Comparison of ENCODE assay signal across 19 cellular contexts in the genomic region with DNA sequence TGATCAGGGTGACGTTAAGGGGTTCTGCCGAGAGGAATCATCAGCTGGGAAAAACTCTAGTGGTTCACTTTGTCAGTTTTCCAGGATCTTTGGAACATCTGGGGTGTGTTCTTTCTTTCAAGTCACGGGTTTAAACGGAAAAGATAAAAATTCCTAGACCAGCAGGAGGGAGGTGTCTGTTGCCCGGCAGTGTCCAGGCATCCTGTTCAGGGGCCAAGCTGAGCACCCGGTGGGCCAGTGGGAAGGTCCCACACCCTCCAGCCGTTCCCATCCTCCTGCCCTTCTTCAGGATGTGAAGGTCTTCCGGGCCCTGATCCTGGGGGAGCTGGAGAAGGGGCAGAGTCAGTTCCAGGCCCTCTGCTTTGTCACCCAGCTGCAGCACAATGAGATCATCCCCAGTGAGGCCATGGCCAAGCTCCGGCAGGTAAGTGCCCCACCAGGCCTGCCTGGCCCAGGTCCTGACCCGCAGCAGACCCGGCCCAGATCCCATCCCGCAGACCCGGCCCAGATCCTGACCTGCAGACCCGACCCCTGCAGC. TPM values are rescaled to one million over a fixed set of nuclear protein-coding genes. Genes with fewer than 3 reads are reported as not detected.
DNase-seq lines count a peak whose midpoint lies in the region; ATAC-seq and TF ChIP-seq lines count a peak whose summit lies in the region.
"Had no signal": no experiment of that assay in that cellular context is flagged by ENCODE, and none has a peak within 500 bp of the region (broad histone marks: within the 10 kb centered on the region; RNA-seq: fewer than 3 reads in every experiment).

No MANE protein-coding gene starts in this region.

- no peak for TF ChIP-seq EP300 in esophagus muscularis mucosa (IDR thresholded peaks at IDR 0.05)

- H3K27me3 Mint-ChIP-seq in stimulated activated naive B cell treated with anti-CD40 and anti-IgM and Interleukin-4, amounts not matched to agents 10 μg/mL and 1 μg/mL and 100 μg/mL, for 72 hours: peaks cover 12 to 14% of the 10 kb centered on the region in 2 donors
- peaks cover 8% of the 10 kb centered on the region for H3K27me3 Mint-ChIP-seq in activated CD4-positive, alpha-beta memory T cell treated with anti-CD3 and anti-CD28 coated beads, Interleukin-2, amount 10 ng/mL, durations not matched to agents 7 days and 5 days

- no peak for TF ChIP-seq CTCF in HL-60 (IDR thresholded peaks at IDR 0.05; ENCODE audit: insufficient read depth, low read length)
- no peak for TF ChIP-seq CTCF in esophagus muscularis mucosa (IDR thresholded peaks at IDR 0.05)

- H3K4me3 ChIP-seq in HL-60 (replicated peaks; ENCODE audit: insufficient read depth, low read length): no peak overlapping the region
- H3K4me3 ChIP-seq in esophagus muscularis mucosa: no peak overlapping the region
- H3K4me3 ChIP-seq: smooth muscle cell, testis had no signal

- H3K27ac Mint-ChIP-seq in stimulated activated naive B cell treated with anti-CD40 and anti-IgM and Interleukin-4, amounts not matched to agents 10 μg/mL and 1 μg/mL and 100 μg/mL, for 72 hours: peak overlapping the region; percentile 25
- no peak overlapping the region for H3K27ac Mint-ChIP-seq in activated CD4-positive, alpha-beta memory T cell treated with anti-CD3 and anti-CD28 coated beads, Interleukin-2, amount 10 ng/mL, durations not matched to agents 7 days and 5 days
- H3K27ac Mint-ChIP-seq: activated T-helper 1 cell treated with anti-CD3 and anti-CD28 coated beads, Interleukin-12 subunit alpha, Interleukin-12 subunit beta, Interleukin-2, Interleukin-4 antibody, amounts not matched to agents 30 ng/mL and 10 ng/mL and 1 ng/mL, durations not matched to agents 14 hours and 24 hours and 36 hours had no signal

- intact Hi-C loops in esophagus muscularis mucosa (cut with DNase I): no loop called here

- TF ChIP-seq POLR2A in esophagus muscularis mucosa (IDR thresholded peaks at IDR 0.05; ENCODE audit: low read depth): no peak

- no peaks in the 10 kb centered on the region for H3K9me3 ChIP-seq in esophagus muscularis mucosa
- H3K9me3 ChIP-seq: testis had no signal

- peaks cover 0 to 2% of the 10 kb centered on the region in 2 donors for H3K36me3 Mint-ChIP-seq in stimulated activated naive B cell treated with anti-CD40 and anti-IgM and Interleukin-4, amounts not matched to agents 10 μg/mL and 1 μg/mL and 100 μg/mL, for 72 hours
- no peaks in the 10 kb centered on the region for H3K36me3 Mint-ChIP-seq in activated CD4-positive, alpha-beta memory T cell treated with anti-CD3 and anti-CD28 coated beads, Interleukin-2, amount 10 ng/mL, durations not matched to agents 7 days and 5 days (ENCODE audit: low read depth)
- H3K36me3 Mint-ChIP-seq: natural killer cell treated with Interleukin-12 subunit alpha and Interleukin-12 subunit beta and Interleukin-15 and Interleukin-18, amount 100 ng/mL, for 72 hours had no signal

- H3K4me1 ChIP-seq in esophagus muscularis mucosa: peaks cover 31 to 71% (median 52%) of the 10 kb centered on the region in 4 donors

- H3K27me3 ChIP-seq in HL-60 (ENCODE audit: insufficient read depth, poor library complexity, severe bottlenecking) (no peaks in the 10 kb centered on the region), esophagus muscularis mucosa (no peaks in the 10 kb centered on the region)
- H3K27me3 ChIP-seq: testis had no signal

- H3K4me1 Mint-ChIP-seq in stimulated activated naive B cell treated with anti-CD40 and anti-IgM and Interleukin-4, amounts not matched to agents 10 μg/mL and 1 μg/mL and 100 μg/mL, for 72 hours: peaks cover 15% of the 10 kb centered on the region in 2 donors
- H3K4me1 Mint-ChIP-seq in activated CD4-positive, alpha-beta memory T cell treated with anti-CD3 and anti-CD28 coated beads, Interleukin-2, amount 10 ng/mL, durations not matched to agents 7 days and 5 days: no peaks in the 10 kb centered on the region

- 55% methylated on average over 8 of the region's 14 CpGs for WGBS in esophagus muscularis mucosa

- H3K4me3 Mint-ChIP-seq in stimulated activated naive B cell treated with anti-CD40 and anti-IgM and Interleukin-4, amounts not matched to agents 10 μg/mL and 1 μg/mL and 100 μg/mL, for 72 hours: no peak overlapping the region
- no peak overlapping the region for H3K4me3 Mint-ChIP-seq in activated CD4-positive, alpha-beta memory T cell treated with anti-CD3 and anti-CD28 coated beads, Interleukin-2, amount 10 ng/mL, durations not matched to agents 7 days and 5 days
- H3K4me3 Mint-ChIP-seq: activated T-helper 1 cell treated with anti-CD3 and anti-CD28 coated beads, Interleukin-12 subunit alpha, Interleukin-12 subunit beta, Interleukin-2, Interleukin-4 antibody, amounts not matched to agents 30 ng/mL and 10 ng/mL and 1 ng/mL, durations not matched to agents 14 hours and 24 hours and 36 hours; natural killer cell treated with Interleukin-12 subunit alpha and Interleukin-12 subunit beta and Interleukin-15 and Interleukin-18, amount 100 ng/mL, for 72 hours had no signal

- DNase-seq in HL-60 (ENCODE audit: low read depth in 1 of 2, low spot score in 1 of 2) (no peak), esophagus muscularis mucosa (ENCODE audit: extremely low spot score) (no peak), medulla oblongata (ENCODE audit: extremely low spot score) (peak; percentile 17)
- DNase-seq in stimulated activated naive B cell treated with anti-CD40 and anti-IgM and Interleukin-4, amounts not matched to agents 10 μg/mL and 1 μg/mL and 100 μg/mL, for 72 hours: no peak
- no peak for DNase-seq in activated CD4-positive, alpha-beta memory T cell treated with anti-CD3 and anti-CD28 coated beads, Interleukin-2, amount 10 ng/mL, durations not matched to agents 7 days and 5 days
- DNase-seq: activated CD4-positive, alpha-beta T cell treated with anti-CD3 and anti-CD28 coated beads, Interleukin-2, amount 50 U/mL, for 1 hour; DMS 273 treated with DMSO at 0.1 percent for 48 hours; effector memory CD4-positive, alpha-beta T cell; Karpas-422; NCI-H146; T-helper 9 cell; testis had no signal

- POLR2A ChIA-PET in activated CD4-positive, alpha-beta memory T cell treated with anti-CD3 and anti-CD28 coated beads, Interleukin-2, amount 10 ng/mL, durations not matched to agents 7 days and 5 days (lab: Charles Lee): interaction anchor here (0.9 kb wide), 1 partner anchor 24 kb away, joined by 3 read pairs; no protein-coding TSS in a partner anchor

- H3K36me3 ChIP-seq in esophagus muscularis mucosa: peaks cover 0 to 32% (median 13%) of the 10 kb centered on the region in 4 donors

- H3K27ac ChIP-seq in HL-60 (replicated peaks) (peak overlapping the region; percentile 35), esophagus muscularis mucosa (replicated peaks in 1 of 4) (peak overlapping the region; percentile 58 to 78 (median 62))

- ATAC-seq in stimulated activated naive B cell treated with anti-CD40 and anti-IgM and Interleukin-4, amounts not matched to agents 10 μg/mL and 1 μg/mL and 100 μg/mL, for 72 hours (replicated peaks): no peak
- ATAC-seq in HG02678 (IDR thresholded peaks at IDR 0.05; ENCODE audit: unreplicated experiment) (no peak), HG03095 (IDR thresholded peaks at IDR 0.05; ENCODE audit: unreplicated experiment) (no peak), HG03354 (IDR thresholded peaks at IDR 0.05; ENCODE audit: poor library complexity, severe bottlenecking, unreplicated experiment) (no peak)

- CTCF ChIA-PET in activated CD4-positive, alpha-beta memory T cell treated with anti-CD3 and anti-CD28 coated beads, Interleukin-2, amount 10 ng/mL, durations not matched to agents 7 days and 5 days (lab: Charles Lee): interaction anchor here (0.8 to 1.2 kb wide), 3 partner anchors 11 to 78 kb away, joined by 3 to 4 read pairs (median 4); no protein-coding TSS in a partner anchor

- H3K9me3 Mint-ChIP-seq in stimulated activated naive B cell treated with anti-CD40 and anti-IgM and Interleukin-4, amounts not matched to agents 10 μg/mL and 1 μg/mL and 100 μg/mL, for 72 hours: no peaks in the 10 kb centered on the region
- H3K9me3 Mint-ChIP-seq in activated CD4-positive, alpha-beta memory T cell treated with anti-CD3 and anti-CD28 coated beads, Interleukin-2, amount 10 ng/mL, durations not matched to agents 7 days and 5 days: no peaks in the 10 kb centered on the region
- H3K9me3 Mint-ChIP-seq: activated T-helper 1 cell treated with anti-CD3 and anti-CD28 coated beads, Interleukin-12 subunit alpha, Interleukin-12 subunit beta, Interleukin-2, Interleukin-4 antibody, amounts not matched to agents 30 ng/mL and 10 ng/mL and 1 ng/mL, durations not matched to agents 14 hours and 24 hours and 36 hours; natural killer cell treated with Interleukin-12 subunit alpha and Interleukin-12 subunit beta and Interleukin-15 and Interleukin-18, amount 100 ng/mL, for 72 hours had no signal

RNA-seq across cellular contexts. Expression of gene POU2F3, which starts 14.5 kb away (rescaled TPM):
- not detected for total RNA-seq in esophagus muscularis mucosa
- not detected for total RNA-seq in activated CD4-positive, alpha-beta memory T cell treated with anti-CD3 and anti-CD28 coated beads, Interleukin-2, amount 10 ng/mL, durations not matched to agents 7 days and 5 days
- total RNA-seq: H7; natural killer cell treated with Interleukin-12 subunit alpha and Interleukin-12 subunit beta and Interleukin-15 and Interleukin-18, amount 100 ng/mL, for 72 hours had no signal

RNA-seq across cellular contexts. Expression of gene OAF, which starts 14.6 kb away (rescaled TPM):
- 10 to 100 TPM; 30.7 to 66.1 (median 58.1) TPM for total RNA-seq in esophagus muscularis mucosa
- 1 to 10 TPM; 1.4 to 2.0 TPM for total RNA-seq in activated CD4-positive, alpha-beta memory T cell treated with anti-CD3 and anti-CD28 coated beads, Interleukin-2, amount 10 ng/mL, durations not matched to agents 7 days and 5 days

Comparison
In these comparisons a context has a peak if more than half of its experiments do, and no peak if none do; other contexts are left out.
1. RNA of gene OAF, which starts 14.6 kb away (total RNA-seq): 30.7 to 66.1 TPM in esophagus muscularis mucosa; 1.4 to 2.0 TPM in activated CD4-positive, alpha-beta memory T cell treated with anti-CD3 and anti-CD28 coated beads, Interleukin-2, amount 10 ng/mL, durations not matched to agents 7 days and 5 days; every median in the first group is over 10 times any median in the second.